19 cellular contexts compared by ENCODE assay signal in genomic region chr19:9535934-9536333, GRCh38. TPM values are rescaled to one million over a fixed set of nuclear protein-coding genes. Genes with fewer than 3 reads are reported as not detected.
DNase-seq lines count a peak whose midpoint lies in the region; ATAC-seq lines count a peak whose summit lies in the region.
"Had no signal": no experiment of that assay in that cellular context is flagged by ENCODE, and none has a peak within 500 bp of the region (broad histone marks: within the 10 kb centered on the region; RNA-seq: fewer than 3 reads in every experiment).

No MANE protein-coding gene starts in this region.

- ATAC-seq in naive B cell (ENCODE audit: low read depth in 2 of 2) (no peak), GM18861 (IDR thresholded peaks at IDR 0.05; ENCODE audit: unreplicated experiment) (no peak)
- ATAC-seq: activated T-helper 17 cell treated with anti-CD3 and anti-CD28 coated beads, Interleukin-2, amount 50 U/mL, for 72 hours; effector memory CD8-positive, alpha-beta T cell; HCT116; stimulated activated naive CD8-positive, alpha-beta T cell treated with anti-CD3 and anti-CD28 coated beads, Interleukin-15, amount 100 ng/mL, for 72 hours; upper lobe of right lung; WTC11 had no signal

- peaks cover 60 to 63% (median 61%) of the 10 kb centered on the region in 11 experiments for H3K36me3 ChIP-seq in BLaER1 treated with 17β-estradiol and CSF1 and Interleukin-3, amounts not matched to agents 10 nM and 100 nM
- H3K36me3 ChIP-seq in GM23248 (ENCODE audit: low read depth), result peaks cover 59% of the 10 kb centered on the region

- WGBS in GM23248 (ENCODE audit: low coverage in 1 of 2, low lambda C conversion rate in 2 of 2, missing lambda C conversion rate in 2 of 2), 2 experiments, result 85% methylated on average over 4 of the region's 4 CpGs

- in situ Hi-C loops in GM23248 (cut with MboI), result no loop called here

- H3K27me3 Mint-ChIP-seq in activated T-helper 2 cell treated with anti-CD3 and anti-CD28 coated beads, Interferon-gamma antibody, Interleukin-2, Interleukin-4, amounts not matched to agents 10 μg/mL and 5 μg/mL and 100 μg/mL, durations not matched to agents 14 hours and 24 hours and 36 hours (ENCODE audit: low read depth), result no peaks in the 10 kb centered on the region
- H3K27me3 Mint-ChIP-seq in naive B cell, result no peaks in the 10 kb centered on the region
- H3K27me3 Mint-ChIP-seq: activated T-helper 17 cell treated with anti-CD3 and anti-CD28 coated beads, Interleukin-2, amount 50 U/mL, for 72 hours; effector memory CD8-positive, alpha-beta T cell; stimulated activated naive CD8-positive, alpha-beta T cell treated with anti-CD3 and anti-CD28 coated beads, Interleukin-15, amount 100 ng/mL, for 72 hours had no signal

- H3K27ac ChIP-seq in BLaER1 treated with 17β-estradiol and CSF1 and Interleukin-3, amounts not matched to agents 10 nM and 100 nM, result peak overlapping the region in 1 of 11 experiments; percentile 14; a peak in 1 of 22 replicates
- no peak overlapping the region for H3K27ac ChIP-seq in GM23248
- H3K27ac ChIP-seq: ovary, PC-9, sigmoid colon, upper lobe of right lung had no signal

- no peaks in the 10 kb centered on the region for H3K9me2 ChIP-seq in GM23248 (ENCODE audit: insufficient read depth)

- H3K4me3 Mint-ChIP-seq in activated T-helper 2 cell treated with anti-CD3 and anti-CD28 coated beads, Interferon-gamma antibody, Interleukin-2, Interleukin-4, amounts not matched to agents 10 μg/mL and 5 μg/mL and 100 μg/mL, durations not matched to agents 14 hours and 24 hours and 36 hours (ENCODE audit: low read depth), result peak overlapping the region; percentile 26
- peak overlapping the region in 5 of 8 donors; percentile 26 to 75 (median 67) for H3K4me3 Mint-ChIP-seq in naive B cell
- H3K4me3 Mint-ChIP-seq: WTC11 had no signal

- peaks cover 13% of the 10 kb centered on the region for H3F3A ChIP-seq in GM23248 (ENCODE audit: insufficient read depth)

- peak; percentile 21 for DNase-seq in GM23248
- no peak for DNase-seq in activated T-helper 2 cell treated with anti-CD3 and anti-CD28 coated beads, Interferon-gamma antibody, Interleukin-2, Interleukin-4, amounts not matched to agents 10 μg/mL and 5 μg/mL and 100 μg/mL, durations not matched to agents 14 hours and 24 hours and 36 hours (ENCODE audit: low spot score)
- DNase-seq in naive B cell, result no peak
- no peak for DNase-seq in DMS 273 treated with DMSO at 0.1 percent for 48 hours (lab: John Stamatoyannopoulos, UW)
- no peak for DNase-seq in 8988T
- DNase-seq: effector memory CD8-positive, alpha-beta T cell; KBM-7; ovary; PC-9; sigmoid colon; stimulated activated naive CD8-positive, alpha-beta T cell treated with anti-CD3 and anti-CD28 coated beads, Interleukin-15, amount 100 ng/mL, for 72 hours; upper lobe of right lung had no signal

- peaks cover 69% of the 10 kb centered on the region for H3K9me3 Mint-ChIP-seq in activated T-helper 2 cell treated with anti-CD3 and anti-CD28 coated beads, Interferon-gamma antibody, Interleukin-2, Interleukin-4, amounts not matched to agents 10 μg/mL and 5 μg/mL and 100 μg/mL, durations not matched to agents 14 hours and 24 hours and 36 hours
- peaks cover 10 to 40% (median 30%) of the 10 kb centered on the region in 7 donors for H3K9me3 Mint-ChIP-seq in naive B cell

- H3K36me3 Mint-ChIP-seq in activated T-helper 2 cell treated with anti-CD3 and anti-CD28 coated beads, Interferon-gamma antibody, Interleukin-2, Interleukin-4, amounts not matched to agents 10 μg/mL and 5 μg/mL and 100 μg/mL, durations not matched to agents 14 hours and 24 hours and 36 hours (ENCODE audit: low read depth), result peaks cover 89% of the 10 kb centered on the region
- peaks cover 53 to 70% of the 10 kb centered on the region in 2 donors for H3K36me3 Mint-ChIP-seq in naive B cell

- intact Hi-C loops in activated T-helper 2 cell treated with anti-CD3 and anti-CD28 coated beads, Interferon-gamma antibody, Interleukin-2, Interleukin-4, amounts not matched to agents 10 μg/mL and 5 μg/mL and 100 μg/mL, durations not matched to agents 14 hours and 24 hours and 36 hours (cut with micrococcal nuclease), result loop anchor here (5.0 kb wide), 1 partner anchor 99 kb away; the partner anchor contains the start of gene ZNF266

- peak overlapping the region in 3 of 10 experiments; percentile 22 to 91 (median 82); a peak in 4 of 20 replicates for H3K4me3 ChIP-seq in BLaER1 treated with 17β-estradiol and CSF1 and Interleukin-3, amounts not matched to agents 10 nM and 100 nM
- H3K4me3 ChIP-seq in GM23248, result no peak overlapping the region
- H3K4me3 ChIP-seq: ovary, sigmoid colon, upper lobe of right lung had no signal

- H3K9ac ChIP-seq in BLaER1 treated with 17β-estradiol and CSF1 and Interleukin-3, amounts not matched to agents 10 nM and 100 nM, result no peak overlapping the region
- no peak overlapping the region for H3K9ac ChIP-seq in GM23248

- H3K27me3 ChIP-seq in BLaER1 treated with 17β-estradiol and CSF1 and Interleukin-3, amounts not matched to agents 10 nM and 100 nM, result no peaks in the 10 kb centered on the region
- no peaks in the 10 kb centered on the region for H3K27me3 ChIP-seq in GM23248 (replicated peaks; ENCODE audit: insufficient read depth)
- H3K27me3 ChIP-seq: ovary, sigmoid colon, upper lobe of right lung had no signal

- peaks cover 70 to 85% (median 75%) of the 10 kb centered on the region in 11 experiments for H3K9me3 ChIP-seq in BLaER1 treated with 17β-estradiol and CSF1 and Interleukin-3, amounts not matched to agents 10 nM and 100 nM (replicated peaks in 1 of 11)
- H3K9me3 ChIP-seq in GM23248 (ENCODE audit: low read depth), result peaks cover 9% of the 10 kb centered on the region

- H3K27ac Mint-ChIP-seq in activated T-helper 2 cell treated with anti-CD3 and anti-CD28 coated beads, Interferon-gamma antibody, Interleukin-2, Interleukin-4, amounts not matched to agents 10 μg/mL and 5 μg/mL and 100 μg/mL, durations not matched to agents 14 hours and 24 hours and 36 hours, result no peak overlapping the region
- peak overlapping the region in 1 of 6 donors; percentile 24 for H3K27ac Mint-ChIP-seq in naive B cell
- H3K27ac Mint-ChIP-seq: activated T-helper 17 cell treated with anti-CD3 and anti-CD28 coated beads, Interleukin-2, amount 50 U/mL, for 72 hours; effector memory CD8-positive, alpha-beta T cell; stimulated activated naive CD8-positive, alpha-beta T cell treated with anti-CD3 and anti-CD28 coated beads, Interleukin-15, amount 100 ng/mL, for 72 hours; WTC11 had no signal

- no peak overlapping the region for H2AFZ ChIP-seq in GM23248
- H2AFZ ChIP-seq: PC-9 had no signal

- H3K4me1 ChIP-seq in BLaER1 treated with 17β-estradiol and CSF1 and Interleukin-3, amounts not matched to agents 10 nM and 100 nM, result peaks cover 16 to 25% (median 20%) of the 10 kb centered on the region in 10 experiments
- H3K4me1 ChIP-seq in GM23248 (ENCODE audit: insufficient read depth), result peaks cover 7% of the 10 kb centered on the region; the same call in 1 of the 2 replicates

- peak overlapping the region in 9 of 11 experiments; percentile 22 to 94 (median 92); a peak in 11 of 22 replicates for H3K4me2 ChIP-seq in BLaER1 treated with 17β-estradiol and CSF1 and Interleukin-3, amounts not matched to agents 10 nM and 100 nM
- no peak overlapping the region for H3K4me2 ChIP-seq in GM23248 (ENCODE audit: unreplicated experiment)
- H3K4me2 ChIP-seq: PC-9 had no signal

- peaks cover 5% of the 10 kb centered on the region for H3K4me1 Mint-ChIP-seq in activated T-helper 2 cell treated with anti-CD3 and anti-CD28 coated beads, Interferon-gamma antibody, Interleukin-2, Interleukin-4, amounts not matched to agents 10 μg/mL and 5 μg/mL and 100 μg/mL, durations not matched to agents 14 hours and 24 hours and 36 hours (ENCODE audit: low read depth)
- peaks cover 20 to 43% (median 22%) of the 10 kb centered on the region in 3 donors for H3K4me1 Mint-ChIP-seq in naive B cell

- peaks cover 38% of the 10 kb centered on the region for H3K79me2 ChIP-seq in GM23248 (ENCODE audit: insufficient read depth)

- no peaks in the 10 kb centered on the region for H4K20me1 ChIP-seq in BLaER1 treated with 17β-estradiol and CSF1 and Interleukin-3, amounts not matched to agents 10 nM and 100 nM
- H4K20me1 ChIP-seq in GM23248 (ENCODE audit: insufficient read depth), result no peaks in the 10 kb centered on the region

RNA-seq across cellular contexts. Expression of gene ZNF426, which starts 2.5 kb away (rescaled TPM):
- 15.7 and 17.6 TPM in 2 replicates for total RNA-seq in GM23248 (2014; rRNA removed; shearing (Covaris generic))
- polyA plus RNA-seq in GM23248 (2016; fragmentation: Nextera tagmentation; extraction: Ambion mirVana) (10.5 and 10.6 TPM in 2 replicates), naive B cell (ENCODE audit: low read depth in 6 of 6) (10 to 100 TPM; 14.3 to 19.5 (median 17.7) TPM)
- total RNA-seq in activated T-helper 2 cell treated with anti-CD3 and anti-CD28 coated beads, Interferon-gamma antibody, Interleukin-2, Interleukin-4, amounts not matched to agents 10 μg/mL and 5 μg/mL and 100 μg/mL, durations not matched to agents 14 hours and 24 hours and 36 hours, result 10.4 and 10.5 TPM in 2 replicates

RNA-seq across cellular contexts. Expression of gene ZNF560, which starts 37.5 kb away (rescaled TPM):
- 0.25 and 1.9 TPM in 2 replicates for total RNA-seq in GM23248 (2014; rRNA removed; shearing (Covaris generic))
- polyA plus RNA-seq in GM23248 (2016; fragmentation: Nextera tagmentation; extraction: Ambion mirVana), result 0.16 and 0.48 TPM in 2 replicates
- total RNA-seq in activated T-helper 2 cell treated with anti-CD3 and anti-CD28 coated beads, Interferon-gamma antibody, Interleukin-2, Interleukin-4, amounts not matched to agents 10 μg/mL and 5 μg/mL and 100 μg/mL, durations not matched to agents 14 hours and 24 hours and 36 hours, result not detected in 2 replicates
- not detected for polyA plus RNA-seq in naive B cell (ENCODE audit: low read depth in 6 of 6)
- total RNA-seq: chondrocyte; sigmoid colon; T-helper 2 cell treated with Interferon-gamma antibody and Interleukin-4, amounts not matched to agents 100 ng/mL and 5 ng/mL, for 36 hours; upper lobe of right lung had no signal
- polyA plus RNA-seq: sigmoid colon had no signal

RNA-seq across cellular contexts. Expression of gene ZNF121, which starts 48.4 kb away (rescaled TPM):
- total RNA-seq in GM23248 (2014; rRNA removed; shearing (Covaris generic)), result 27.6 and 28.4 TPM in 2 replicates
- polyA plus RNA-seq in GM23248 (2016; fragmentation: Nextera tagmentation; extraction: Ambion mirVana) (6.9 and 7.9 TPM in 2 replicates), naive B cell (ENCODE audit: low read depth in 6 of 6) (1 to 10 TPM; 3.1 to 6.8 (median 5.3) TPM)
- total RNA-seq in activated T-helper 2 cell treated with anti-CD3 and anti-CD28 coated beads, Interferon-gamma antibody, Interleukin-2, Interleukin-4, amounts not matched to agents 10 μg/mL and 5 μg/mL and 100 μg/mL, durations not matched to agents 14 hours and 24 hours and 36 hours, result 57.2 and 62.2 TPM in 2 replicates
